ENCODE assay signal across 8 cellular contexts in genomic region chrX:123960956-123961267, GRCh38. TPM values are rescaled to one million over a fixed set of nuclear protein-coding genes. Genes with fewer than 3 reads are reported as not detected.
DNase-seq lines count a peak whose midpoint lies in the region; FAIRE-seq and TF ChIP-seq lines count a peak whose summit lies in the region.

No MANE protein-coding gene starts in this region.

- H3K9ac ChIP-seq in H1 (replicated peaks in 1 of 4; ENCODE audit: extremely low read depth in 1 of 4, low read depth in 3 of 4, low read length in 3 of 4), result peak overlapping the region; percentile 96 to 99 (median 97)

- TF ChIP-seq EP300 in H1 (IDR thresholded peaks at IDR 0.05; ENCODE audit: borderline replicate concordance in 1 of 2, low read depth in 2 of 2, low read length in 2 of 2), result no peak

- intact Hi-C loops in CD14-positive monocyte (cut with micrococcal nuclease), result loop anchor here (2.0 to 10.0 kb wide), 3 partner anchors 16 to 96 kb away; partner anchors contain the start of gene XIAP (in 1 of the 2)

- H3K9me3 Mint-ChIP-seq in CD14-positive monocyte, result peaks cover 0 to 22% (median 15%) of the 10 kb centered on the region in 7 donors

- H3K18ac ChIP-seq in H1 (ENCODE audit: extremely low read depth, low read length), result peak overlapping the region; percentile 48

- peak overlapping the region; percentile 65 for H3K4ac ChIP-seq in H1 (replicated peaks; ENCODE audit: insufficient read length, low read depth, low read length)

- H3K36me3 Mint-ChIP-seq in CD14-positive monocyte, result no peaks in the 10 kb centered on the region

- H3K23me2 ChIP-seq in H1 (ENCODE audit: low read depth, low read length), result no peaks in the 10 kb centered on the region

- CTCF ChIA-PET in H1 (lab: Charles Lee; ENCODE audit: partially characterized antibody), result no interaction called here

- POLR2A ChIA-PET in H1 (lab: Charles Lee; ENCODE audit: partially characterized antibody), result no interaction called here

- no peak overlapping the region for H2BK120ac ChIP-seq in H1 (replicated peaks; ENCODE audit: low read depth, low read length)

- H3K14ac ChIP-seq in H1 (ENCODE audit: insufficient read length), result no peak overlapping the region

- H3K27me3 ChIP-seq in H1 (replicated peaks in 1 of 4; ENCODE audit: control insufficient read depth in 3 of 4, extremely low read depth in 1 of 4, insufficient read depth in 3 of 4, low read length in 3 of 4), result no peaks in the 10 kb centered on the region
- no peaks in the 10 kb centered on the region for H3K27me3 ChIP-seq in neuron (ENCODE audit: insufficient read depth, low read length)

- H2BK5ac ChIP-seq in H1 (ENCODE audit: low read depth, low read length), result peak overlapping the region; percentile 83

- peak overlapping the region; percentile 78 for H4K5ac ChIP-seq in H1 (ENCODE audit: insufficient read length, low read depth, low read length)

- no peak for TF ChIP-seq CTCF in CD14-positive monocyte (IDR thresholded peaks at IDR 0.05)
- TF ChIP-seq CTCF in NB4 (IDR thresholded peaks at IDR 0.05; ENCODE audit: low read depth, low read length), result no peak
- TF ChIP-seq CTCF in H1 (IDR thresholded peaks at IDR 0.05; ENCODE audit: control extremely low read depth in 1 of 3, insufficient read depth in 1 of 3, low read depth in 1 of 3, low read length in 3 of 3), result no peak

- H3K23ac ChIP-seq in H1 (ENCODE audit: insufficient read length), result no peak overlapping the region

- peaks cover 0 to 20% (median 1%) of the 10 kb centered on the region in 3 donors for H3K27me3 Mint-ChIP-seq in CD14-positive monocyte (ENCODE audit: low read depth in 3 of 3)

- H3K4me1 ChIP-seq in H1 (replicated peaks in 1 of 4; ENCODE audit: control insufficient read depth in 3 of 4, insufficient read depth in 4 of 4, low read length in 3 of 4) (no peaks in the 10 kb centered on the region), neuron (ENCODE audit: insufficient read depth, low read length) (peaks cover 11% of the 10 kb centered on the region)

- no peaks in the 10 kb centered on the region for H3K79me1 ChIP-seq in H1 (ENCODE audit: low read depth, low read length)

- H3K56ac ChIP-seq in H1 (replicated peaks; ENCODE audit: insufficient read length, low read depth, low read length), result peak overlapping the region; percentile 52

- H2AFZ ChIP-seq in H1 (ENCODE audit: low read length) (no peak overlapping the region), neuron (ENCODE audit: low read depth, low read length) (no peak overlapping the region)

- peak overlapping the region; percentile 93 to 96 for H3K4me3 Mint-ChIP-seq in CD14-positive monocyte

- H3K4me3 ChIP-seq in NB4 (ENCODE audit: low read depth, low read length), result peak overlapping the region; percentile 95
- H3K4me3 ChIP-seq in H1 (ENCODE audit: extremely low read depth in 1 of 4, insufficient read depth in 2 of 4, low read depth in 3 of 4, low read length in 4 of 4), result peak overlapping the region; percentile 78 to 100 (median 94)
- H3K4me3 ChIP-seq in neuron (ENCODE audit: low read length), result peak overlapping the region; percentile 84

- no peak overlapping the region for H2BK15ac ChIP-seq in H1 (ENCODE audit: low read length)

- H2BK12ac ChIP-seq in H1 (ENCODE audit: low read depth, low read length), result peak overlapping the region; percentile 39; the same call in 1 of the 2 replicates

- H4K20me1 ChIP-seq in H1 (replicated peaks in 1 of 2; ENCODE audit: control insufficient read depth in 1 of 2, insufficient read depth in 2 of 2, low read length in 2 of 2), result peaks cover 0 to 6% of the 10 kb centered on the region in 2 experiments

- H3K27ac Mint-ChIP-seq in CD14-positive monocyte, result peak overlapping the region; percentile 97 to 99 (median 98)

- TF ChIP-seq POLR2A in NB4 (IDR thresholded peaks at IDR 0.05; ENCODE audit: extremely low read depth, insufficient read length) (no peak), H1 (IDR thresholded peaks at IDR 0.05; ENCODE audit: control extremely low read depth in 1 of 2, low read depth in 2 of 2, low read length in 2 of 2) (peak; percentile 24 to 69; a peak in 2 of 3 replicates)

- TF ChIP-seq RAD21 in H1 (IDR thresholded peaks at IDR 0.05 in 1 of 2, conservative IDR thresholded peaks at IDR 0.05 in 1 of 2; ENCODE audit: low read depth in 2 of 2, low read length in 2 of 2), result no peak

- peak overlapping the region; percentile 98; the same call in 1 of the 2 replicates for H4K8ac ChIP-seq in H1 (ENCODE audit: extremely low read depth, insufficient read depth, low read length)

- peaks cover 15 to 41% of the 10 kb centered on the region in 2 experiments for H3K79me2 ChIP-seq in H1 (ENCODE audit: control insufficient read depth in 1 of 2, insufficient read depth in 2 of 2, low read length in 2 of 2)

- H3K36me3 ChIP-seq in H1 (ENCODE audit: control insufficient read depth in 2 of 4, insufficient read depth in 4 of 4, low read length in 3 of 4), result no peaks in the 10 kb centered on the region
- H3K36me3 ChIP-seq in neuron (ENCODE audit: insufficient read depth, low read length), result no peaks in the 10 kb centered on the region

- H2BK20ac ChIP-seq in H1 (ENCODE audit: low read length), result no peak overlapping the region

- H3K9me3 ChIP-seq in H1 (ENCODE audit: insufficient read depth in 2 of 2, low read depth in 1 of 2, low read length in 1 of 2) (no peaks in the 10 kb centered on the region), neuron (ENCODE audit: low read length) (no peaks in the 10 kb centered on the region)

- no peak for FAIRE-seq in H1 (lab: Jason Lieb, UNC)

- peaks cover 18% of the 10 kb centered on the region for H3K4me1 Mint-ChIP-seq in CD14-positive monocyte

- DNase-seq in CD14-positive monocyte (ENCODE audit: low spot score) (no peak), NB4 (ENCODE audit: low read depth) (no peak), H1 (ENCODE audit: low read depth in 1 of 2, low spot score in 2 of 2) (no peak), NCI-H1092 (lab: John Stamatoyannopoulos, UW) (no peak), MV-4-11 (lab: John Stamatoyannopoulos, UW) (no peak), NCI-H524 (lab: John Stamatoyannopoulos, UW) (no peak)
- no peak for DNase-seq in NK-92 treated with Interleukin-12 subunit alpha and Interleukin-12 subunit beta, amount 100 ng/mL, for 24 hours (lab: John Stamatoyannopoulos, UW)

- H3K27ac ChIP-seq in H1 (ENCODE audit: low read depth, low read length), result peak overlapping the region; percentile 97

- H4K91ac ChIP-seq in H1 (replicated peaks; ENCODE audit: insufficient read length, low read length), result peak overlapping the region; percentile 11

- WGBS in H1 (ENCODE audit: extremely low coverage in 1 of 2, insufficient coverage in 1 of 2, insufficient read length in 1 of 2, insufficient replicate concordance in 2 of 2, low coverage in 1 of 2, low lambda C conversion rate in 2 of 2, missing lambda C conversion rate in 1 of 2), 2 experiments, result no CpG with 5 or more reads among the region's 13 CpGs

- no peak overlapping the region for H2AK5ac ChIP-seq in H1 (ENCODE audit: low read depth, low read length)

- peak overlapping the region; percentile 11 to 66 for H3K4me2 ChIP-seq in H1 (ENCODE audit: insufficient read depth in 1 of 2, low read depth in 2 of 2, low read length in 2 of 2)

TF ChIP-seq in H1, 55 proteins besides CTCF, POLR2A, EP300 and RAD21:
- TF ChIP-seq CHD2 (IDR thresholded peaks at IDR 0.05; ENCODE audit: low read length), result no peak
- TF ChIP-seq SUZ12 (IDR thresholded peaks at IDR 0.05; ENCODE audit: low read length), result no peak
- no peak for TF ChIP-seq POU5F1 (IDR thresholded peaks at IDR 0.05; ENCODE audit: low read depth, low read length)
- TF ChIP-seq RXRA (IDR thresholded peaks at IDR 0.05; ENCODE audit: insufficient read depth, low read depth, low read length), result no peak
- no peak for TF ChIP-seq SP1 (IDR thresholded peaks at IDR 0.05; ENCODE audit: low read depth, low read length)
- TF ChIP-seq, protein P1, sequence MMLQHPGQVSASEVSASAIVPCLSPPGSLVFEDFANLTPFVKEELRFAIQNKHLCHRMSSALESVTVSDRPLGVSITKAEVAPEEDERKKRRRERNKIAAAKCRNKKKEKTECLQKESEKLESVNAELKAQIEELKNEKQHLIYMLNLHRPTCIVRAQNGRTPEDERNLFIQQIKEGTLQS (IDR thresholded peaks at IDR 0.05; ENCODE audit: insufficient read depth, low read depth, low read length), result no peak
- 0 out of 2 replicates have a peak, but pooled peaks have one; percentile 14 for TF ChIP-seq PHF8 (conservative IDR thresholded peaks at IDR 0.05; ENCODE audit: low read depth, low read length)
- TF ChIP-seq SIN3A (conservative IDR thresholded peaks at IDR 0.05 in 1 of 2, IDR thresholded peaks at IDR 0.05 in 1 of 2; ENCODE audit: low read depth in 1 of 2, low read length in 2 of 2), result no peak
- TF ChIP-seq CBX5 (IDR thresholded peaks at IDR 0.05; ENCODE audit: low read depth, low read length), result no peak
- TF ChIP-seq HDAC6 (IDR thresholded peaks at IDR 0.05; ENCODE audit: low read depth, low read length), result no peak
- no peak for TF ChIP-seq CBX8 (IDR thresholded peaks at IDR 0.05; ENCODE audit: borderline replicate concordance, low read depth, low read length)
- TF ChIP-seq POLR2AphosphoS5 (IDR thresholded peaks at IDR 0.05; ENCODE audit: low read depth, low read length), result peak; percentile 81; the same call in 1 of the 2 replicates
- TF ChIP-seq CHD1 (IDR thresholded peaks at IDR 0.05; ENCODE audit: low read depth, low read length), result no peak
- TF ChIP-seq JUN (IDR thresholded peaks at IDR 0.05; ENCODE audit: low read depth, low read length), result no peak
- TF ChIP-seq KDM5A (IDR thresholded peaks at IDR 0.05; ENCODE audit: low read length), result no peak

RNA-seq across cellular contexts. Expression of gene STAG2, which starts 0.6 kb away (rescaled TPM):
- polyA plus RNA-seq in CD14-positive monocyte (10 to 100 TPM; 40.9 to 56.2 TPM), H1 (2011; rRNA removed) (11.0 and 20.3 TPM in 2 replicates)
- 92.0 and 94.9 TPM in 2 replicates for total RNA-seq in H1 (2021; fragmentation: NEBNext Ultra II Directional; extraction: Animal tissue kit (Norgen Biotek cat#: 25700))
- 30.0 TPM for polyA plus RNA-seq in H1 (2011; cell fraction: cytosol; rRNA removed)
- polyA plus RNA-seq in H1 (2011; cell fraction: nucleus; rRNA removed), result 14.1 TPM
- polyA plus RNA-seq in H1 (2012, experiment 1 of 2), result 46.1 to 72.4 TPM (median 52.3 TPM) in 4 replicates
- 3.4 TPM for polyA plus RNA-seq in H1 (2012, experiment 2 of 2)
- polyA plus RNA-seq in H1 (2013, experiment 1 of 2), result 48.5 TPM
- 46.0 TPM for polyA plus RNA-seq in H1 (2013, experiment 2 of 2)
- polyA minus RNA-seq in H1 (2011; rRNA and poly(A)+ RNA removed), result 67.5 and 104 TPM in 2 replicates
- 53.4 TPM for polyA minus RNA-seq in H1 (2011; cell fraction: cytosol; rRNA and poly(A)+ RNA removed)
- polyA minus RNA-seq in H1 (2011; cell fraction: nucleus; rRNA and poly(A)+ RNA removed), result 79.1 TPM
